In genomic region chr1:42128499-42128898, GRCh38 we compare ENCODE assay signal across 17 cellular contexts. TPM values are rescaled to one million over a fixed set of nuclear protein-coding genes. Genes with fewer than 3 reads are reported as not detected.
DNase-seq lines count a peak whose midpoint lies in the region; ATAC-seq and TF ChIP-seq lines count a peak whose summit lies in the region.
"Had no signal": no experiment of that assay in that cellular context is flagged by ENCODE, and none has a peak within 500 bp of the region (broad histone marks: within the 10 kb centered on the region; RNA-seq: fewer than 3 reads in every experiment).

No MANE protein-coding gene starts in this region.

- H3K27me3 Mint-ChIP-seq in brain (peaks cover 13% of the 10 kb centered on the region), neural progenitor cell (ENCODE audit: insufficient read depth, low read depth) (peaks cover 7% of the 10 kb centered on the region)
- H3K27me3 Mint-ChIP-seq in stimulated activated memory B cell treated with anti-CD40 and anti-IgM and Interleukin-4, amounts not matched to agents 10 μg/mL and 1 μg/mL and 100 μg/mL, for 72 hours, result peaks cover 26% of the 10 kb centered on the region

- peak; percentile 82 for DNase-seq in NCI-H2171 treated with DMSO at 0.1 percent for 48 hours (lab: John Stamatoyannopoulos, UW)
- DNase-seq in NCI-H2171 (lab: John Stamatoyannopoulos, UW), result no peak
- no peak for DNase-seq in neural progenitor cell (ENCODE audit: low spot score)
- no peak for DNase-seq in activated gamma-delta T cell (lab: John Stamatoyannopoulos, UW)
- DNase-seq in activated CD4-positive, alpha-beta T cell treated with anti-CD3 and anti-CD28 coated beads for 4 hours, result no peak
- DNase-seq: ACHN; CD4-positive, alpha-beta memory T cell; DMS153; H9; KBM-7 had no signal

- H3K36me3 Mint-ChIP-seq in brain, result no peaks in the 10 kb centered on the region
- no peaks in the 10 kb centered on the region for H3K36me3 Mint-ChIP-seq in neural progenitor cell
- H3K36me3 Mint-ChIP-seq in stimulated activated memory B cell treated with anti-CD40 and anti-IgM and Interleukin-4, amounts not matched to agents 10 μg/mL and 1 μg/mL and 100 μg/mL, for 72 hours, result no peaks in the 10 kb centered on the region
- H3K36me3 Mint-ChIP-seq: CD14-positive monocyte had no signal

- H3K4me2 ChIP-seq in neural progenitor cell, result no peak overlapping the region
- H3K4me2 ChIP-seq: BLaER1, GM23338 had no signal

- H3K9me3 Mint-ChIP-seq in brain (peaks cover 0 to 10% (median 3%) of the 10 kb centered on the region in 5 experiments), neural progenitor cell (no peaks in the 10 kb centered on the region)
- H3K9me3 Mint-ChIP-seq in stimulated activated memory B cell treated with anti-CD40 and anti-IgM and Interleukin-4, amounts not matched to agents 10 μg/mL and 1 μg/mL and 100 μg/mL, for 72 hours, result no peaks in the 10 kb centered on the region
- H3K9me3 Mint-ChIP-seq: GM23338, H9 had no signal

- H3K27ac Mint-ChIP-seq in brain (peak overlapping the region in 3 of 5 experiments; percentile 16 to 56 (median 43)), neural progenitor cell (no peak overlapping the region)
- H3K27ac Mint-ChIP-seq in stimulated activated memory B cell treated with anti-CD40 and anti-IgM and Interleukin-4, amounts not matched to agents 10 μg/mL and 1 μg/mL and 100 μg/mL, for 72 hours, result no peak overlapping the region
- H3K27ac Mint-ChIP-seq: CD14-positive monocyte; CD4-positive, alpha-beta memory T cell; GM23338; H9; IgD-negative memory B cell had no signal

- H3K9me3 ChIP-seq in neural progenitor cell (ENCODE audit: low read depth), result no peaks in the 10 kb centered on the region
- H3K9me3 ChIP-seq: BLaER1 had no signal

- peak overlapping the region; percentile 26 for H2AFZ ChIP-seq in neural progenitor cell (replicated peaks)
- H2AFZ ChIP-seq: GM23338 had no signal

- H3K9ac ChIP-seq in neural progenitor cell, result no peak overlapping the region
- H3K9ac ChIP-seq: BLaER1 had no signal

- no peak overlapping the region for H3K27ac ChIP-seq in neural progenitor cell
- H3K27ac ChIP-seq: BLaER1 had no signal

- H3K4me1 Mint-ChIP-seq in brain, result no peaks in the 10 kb centered on the region
- H3K4me1 Mint-ChIP-seq in neural progenitor cell, result no peaks in the 10 kb centered on the region
- H3K4me1 Mint-ChIP-seq in stimulated activated memory B cell treated with anti-CD40 and anti-IgM and Interleukin-4, amounts not matched to agents 10 μg/mL and 1 μg/mL and 100 μg/mL, for 72 hours, result no peaks in the 10 kb centered on the region
- H3K4me1 Mint-ChIP-seq: CD14-positive monocyte; CD4-positive, alpha-beta memory T cell; GM23338; H9; IgD-negative memory B cell had no signal

- H4K20me1 ChIP-seq in neural progenitor cell (ENCODE audit: low read depth), result no peaks in the 10 kb centered on the region
- H4K20me1 ChIP-seq: BLaER1 had no signal

- peak; percentile 24 for ATAC-seq in stimulated activated memory B cell treated with anti-CD40 and anti-IgM and Interleukin-4, amounts not matched to agents 10 μg/mL and 1 μg/mL and 100 μg/mL, for 72 hours
- ATAC-seq in GM19351 (IDR thresholded peaks at IDR 0.05; ENCODE audit: unreplicated experiment), result no peak
- ATAC-seq: GM23338 had no signal

- no peaks in the 10 kb centered on the region for H3K36me3 ChIP-seq in neural progenitor cell
- H3K36me3 ChIP-seq: BLaER1 had no signal

- no peaks in the 10 kb centered on the region for H3F3A ChIP-seq in neural progenitor cell (ENCODE audit: low read depth)

- H3K27me3 ChIP-seq in neural progenitor cell, result no peaks in the 10 kb centered on the region
- H3K27me3 ChIP-seq: BLaER1 had no signal

- no peaks in the 10 kb centered on the region for H3K79me2 ChIP-seq in neural progenitor cell (ENCODE audit: low read depth)

- no peak for TF ChIP-seq CTCF in brain (conservative IDR thresholded peaks at IDR 0.05)
- no peak for TF ChIP-seq CTCF in neural progenitor cell (IDR thresholded peaks at IDR 0.05)

- H3K4me1 ChIP-seq in neural progenitor cell, result no peaks in the 10 kb centered on the region
- H3K4me1 ChIP-seq: BLaER1 had no signal

- H3K4me3 ChIP-seq in neural progenitor cell, result no peak overlapping the region
- H3K4me3 ChIP-seq: BLaER1, GM23338 had no signal

- H3K4me3 Mint-ChIP-seq in brain (no peak overlapping the region), neural progenitor cell (no peak overlapping the region)
- H3K4me3 Mint-ChIP-seq in stimulated activated memory B cell treated with anti-CD40 and anti-IgM and Interleukin-4, amounts not matched to agents 10 μg/mL and 1 μg/mL and 100 μg/mL, for 72 hours, result no peak overlapping the region
- H3K4me3 Mint-ChIP-seq: CD14-positive monocyte; CD4-positive, alpha-beta memory T cell; GM23338; H9; IgD-negative memory B cell had no signal

RNA-seq across cellular contexts. Expression of gene GUCA2B, which starts 24.7 kb away (rescaled TPM):
- polyA plus RNA-seq in brain (ENCODE audit: insufficient read depth, low read depth, low replicate concordance), result not detected
- total RNA-seq in neural progenitor cell (ENCODE audit: low replicate concordance), result not detected in 2 replicates
- total RNA-seq: CD4-positive, alpha-beta memory T cell; GM23338; H9 had no signal
- polyA plus RNA-seq: CD14-positive monocyte; CD4-positive, alpha-beta memory T cell; GM23338; IgD-negative memory B cell had no signal

RNA-seq across cellular contexts. Expression of gene GUCA2A, which starts 36.0 kb away (rescaled TPM):
- polyA plus RNA-seq in brain (ENCODE audit: insufficient read depth, low read depth, low replicate concordance), result not detected
- total RNA-seq in neural progenitor cell (ENCODE audit: low replicate concordance), result not detected in 2 replicates
- total RNA-seq: CD4-positive, alpha-beta memory T cell; GM23338; H9 had no signal
- polyA plus RNA-seq: CD14-positive monocyte; CD4-positive, alpha-beta memory T cell; GM23338; IgD-negative memory B cell had no signal

Comparison
In these comparisons a context has a peak if more than half of its experiments do, and no peak if none do; other contexts are left out.
1. H3K27ac Mint-ChIP-seq: peak in brain (3 of 5); none in neural progenitor cell (single experiment) and stimulated activated memory B cell treated with anti-CD40 and anti-IgM and Interleukin-4, amounts not matched to agents 10 μg/mL and 1 μg/mL and 100 μg/mL, for 72 hours (single experiment).